Comparison of ENCODE assay signal across 17 cellular contexts in the genomic region with DNA sequence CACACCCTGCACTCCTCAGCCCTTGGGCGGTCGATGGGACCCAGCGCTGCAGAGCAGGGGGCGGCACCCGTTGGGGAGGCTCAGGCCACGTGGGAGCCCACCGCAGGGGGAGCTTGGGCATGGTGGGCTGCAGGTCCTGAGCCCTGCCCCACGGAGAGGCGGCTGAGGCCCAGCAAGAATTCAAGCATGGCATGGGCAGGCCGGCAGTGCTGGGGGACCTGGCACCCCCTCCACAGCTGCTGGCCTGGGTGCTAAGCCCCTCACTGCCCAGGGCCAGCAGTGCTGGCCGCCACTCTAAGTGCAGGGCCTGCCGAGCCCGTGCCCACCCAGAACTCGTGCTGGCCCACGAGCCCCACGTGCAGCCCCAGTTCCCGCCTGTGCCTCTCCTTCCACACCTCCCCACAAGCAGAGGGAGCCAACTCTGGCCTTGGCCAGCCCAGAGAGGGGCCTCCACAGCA.
DNase-seq lines count a peak whose midpoint lies in the region; ATAC-seq lines count a peak whose summit lies in the region.
"Had no signal": no experiment of that assay in that cellular context is flagged by ENCODE, and none has a peak within 500 bp of the region (broad histone marks: within the 10 kb centered on the region; RNA-seq: fewer than 3 reads in every experiment).

No MANE protein-coding gene starts in this region.

- H3K4me1 Mint-ChIP-seq in stimulated activated naive CD8-positive, alpha-beta T cell treated with anti-CD3 and anti-CD28 coated beads, Interleukin-15, amount 100 ng/mL, for 72 hours: no peaks in the 10 kb centered on the region
- no peaks in the 10 kb centered on the region for H3K4me1 Mint-ChIP-seq in naive thymus-derived CD4-positive, alpha-beta T cell
- H3K4me1 Mint-ChIP-seq: B cell had no signal

- H3K27ac Mint-ChIP-seq in stimulated activated naive CD8-positive, alpha-beta T cell treated with anti-CD3 and anti-CD28 coated beads, Interleukin-15, amount 100 ng/mL, for 72 hours: no peak overlapping the region
- H3K27ac Mint-ChIP-seq in naive thymus-derived CD4-positive, alpha-beta T cell: no peak overlapping the region
- H3K27ac Mint-ChIP-seq: B cell; CD4-positive, alpha-beta T cell; CD8-positive, alpha-beta T cell had no signal

- DNase-seq in right cardiac atrium: peak in 2 of 3 donors; percentile 43 to 53
- DNase-seq in Right ventricle myocardium inferior (ENCODE audit: missing footprints): no peak
- DNase-seq in stimulated activated naive CD8-positive, alpha-beta T cell treated with anti-CD3 and anti-CD28 coated beads, Interleukin-15, amount 100 ng/mL, for 72 hours: no peak
- no peak for DNase-seq in stimulated activated naive CD8-positive, alpha-beta T cell treated with anti-CD3 and anti-CD28 coated beads, Interleukin-15, Interleukin-2, amounts not matched to agents 100 U/mL and 50 U/mL, for 24 hours
- DNase-seq in naive thymus-derived CD4-positive, alpha-beta T cell: no peak
- DNase-seq: AML-193; Caco-2; Calu3; CD4-positive, alpha-beta T cell; CD8-positive, alpha-beta T cell; DMS79 treated with DMSO at 0.1 percent for 48 hours; GF-D8 had no signal

- H3K36me3 ChIP-seq in naive thymus-derived CD4-positive, alpha-beta T cell (ENCODE audit: control insufficient read depth in 2 of 3, insufficient read depth in 3 of 3, low read length in 3 of 3): no peaks in the 10 kb centered on the region
- H3K36me3 ChIP-seq: BLaER1 treated with 17β-estradiol and CSF1 and Interleukin-3, amounts not matched to agents 10 nM and 100 nM had no signal

- POLR2A ChIA-PET in naive thymus-derived CD4-positive, alpha-beta T cell (lab: Charles Lee): no interaction called here

- intact Hi-C loops in right cardiac atrium (cut with DNase I) (no loop called here), Right ventricle myocardium inferior (cut with DNase I) (no loop called here)
- intact Hi-C loops in naive thymus-derived CD4-positive, alpha-beta T cell (cut with micrococcal nuclease): no loop called here

- no peak overlapping the region for H3K4me3 Mint-ChIP-seq in stimulated activated naive CD8-positive, alpha-beta T cell treated with anti-CD3 and anti-CD28 coated beads, Interleukin-15, amount 100 ng/mL, for 72 hours
- no peak overlapping the region for H3K4me3 Mint-ChIP-seq in naive thymus-derived CD4-positive, alpha-beta T cell
- H3K4me3 Mint-ChIP-seq: B cell; CD4-positive, alpha-beta T cell; CD8-positive, alpha-beta T cell had no signal

- ATAC-seq in right cardiac atrium: no peak
- no peak for ATAC-seq in Right ventricle myocardium inferior
- ATAC-seq in stimulated activated naive CD8-positive, alpha-beta T cell treated with anti-CD3 and anti-CD28 coated beads, Interleukin-15, amount 100 ng/mL, for 72 hours: peak; percentile 40
- ATAC-seq in stimulated activated naive CD8-positive, alpha-beta T cell treated with anti-CD3 and anti-CD28 coated beads, Interleukin-15, Interleukin-2, amounts not matched to agents 100 U/mL and 50 U/mL, for 24 hours: no peak
- ATAC-seq in naive thymus-derived CD4-positive, alpha-beta T cell: no peak
- ATAC-seq: A549; CD8-positive, alpha-beta T cell had no signal

- no peak overlapping the region for H3K4me3 ChIP-seq in right cardiac atrium (ENCODE audit: low read length)
- H3K4me3 ChIP-seq in naive thymus-derived CD4-positive, alpha-beta T cell (ENCODE audit: low read length): no peak overlapping the region
- H3K4me3 ChIP-seq: A549; BLaER1 treated with 17β-estradiol and CSF1 and Interleukin-3, amounts not matched to agents 10 nM and 100 nM had no signal

- no peaks in the 10 kb centered on the region for H3K27me3 ChIP-seq in right cardiac atrium (ENCODE audit: control insufficient read depth, insufficient read depth)
- H3K27me3 ChIP-seq in naive thymus-derived CD4-positive, alpha-beta T cell (ENCODE audit: control insufficient read depth in 2 of 2, insufficient read depth in 2 of 2, low read length in 2 of 2): no peaks in the 10 kb centered on the region
- H3K27me3 ChIP-seq: BLaER1 treated with 17β-estradiol and CSF1 and Interleukin-3, amounts not matched to agents 10 nM and 100 nM had no signal

- H3K36me3 Mint-ChIP-seq in naive thymus-derived CD4-positive, alpha-beta T cell: peaks cover 0 to 4% (median 0%) of the 10 kb centered on the region in 5 donors
- H3K36me3 Mint-ChIP-seq: CD8-positive, alpha-beta T cell had no signal

- H3K4me1 ChIP-seq in right cardiac atrium (ENCODE audit: control insufficient read depth, insufficient read depth, low read length): no peaks in the 10 kb centered on the region
- no peaks in the 10 kb centered on the region for H3K4me1 ChIP-seq in naive thymus-derived CD4-positive, alpha-beta T cell (ENCODE audit: control insufficient read depth in 2 of 2, insufficient read depth in 2 of 2, low read length in 2 of 2)
- H3K4me1 ChIP-seq: A549; BLaER1 treated with 17β-estradiol and CSF1 and Interleukin-3, amounts not matched to agents 10 nM and 100 nM; Caco-2 had no signal

- H3K27ac ChIP-seq in right cardiac atrium (ENCODE audit: low read length): no peak overlapping the region
- no peak overlapping the region for H3K27ac ChIP-seq in naive thymus-derived CD4-positive, alpha-beta T cell (ENCODE audit: low read depth, low read length)
- H3K27ac ChIP-seq: 22Rv1; A549; BLaER1 treated with 17β-estradiol and CSF1 and Interleukin-3, amounts not matched to agents 10 nM and 100 nM; C4-2B had no signal

- CTCF ChIA-PET in naive thymus-derived CD4-positive, alpha-beta T cell (lab: Charles Lee): no interaction called here

- no peaks in the 10 kb centered on the region for H3K27me3 Mint-ChIP-seq in stimulated activated naive CD8-positive, alpha-beta T cell treated with anti-CD3 and anti-CD28 coated beads, Interleukin-15, amount 100 ng/mL, for 72 hours
- H3K27me3 Mint-ChIP-seq in naive thymus-derived CD4-positive, alpha-beta T cell: no peaks in the 10 kb centered on the region
- H3K27me3 Mint-ChIP-seq: B cell; CD4-positive, alpha-beta T cell had no signal

- H3K9me3 Mint-ChIP-seq in stimulated activated naive CD8-positive, alpha-beta T cell treated with anti-CD3 and anti-CD28 coated beads, Interleukin-15, amount 100 ng/mL, for 72 hours: peaks cover 0 to 22% of the 10 kb centered on the region in 2 donors
- H3K9me3 Mint-ChIP-seq in naive thymus-derived CD4-positive, alpha-beta T cell: peaks cover 0 to 21% (median 9%) of the 10 kb centered on the region in 11 donors

- no peaks in the 10 kb centered on the region for H3K9me3 ChIP-seq in right cardiac atrium (ENCODE audit: control insufficient read depth, low read length)
- peaks cover 0 to 5% (median 0%) of the 10 kb centered on the region in 3 experiments for H3K9me3 ChIP-seq in naive thymus-derived CD4-positive, alpha-beta T cell (ENCODE audit: control insufficient read depth in 2 of 3, low read length in 3 of 3)
- H3K9me3 ChIP-seq: A549, Caco-2 had no signal

- 90% methylated on average over 17 of the region's 17 CpGs for WGBS in right cardiac atrium

Comparison
In these comparisons a context has a peak if more than half of its experiments do, and no peak if none do; other contexts are left out.
1. DNase-seq: peak in right cardiac atrium (2 of 3); none in Right ventricle myocardium inferior (single experiment), stimulated activated naive CD8-positive, alpha-beta T cell treated with anti-CD3 and anti-CD28 coated beads, Interleukin-15, amount 100 ng/mL, for 72 hours (0 of 2), stimulated activated naive CD8-positive, alpha-beta T cell treated with anti-CD3 and anti-CD28 coated beads, Interleukin-15, Interleukin-2, amounts not matched to agents 100 U/mL and 50 U/mL, for 24 hours (single experiment) and naive thymus-derived CD4-positive, alpha-beta T cell (0 of 9).